ENCODE assay signal across 8 cellular contexts in genomic region chr1:228860911-228861829, GRCh38.
A peak's percentile ranks its signal among the peaks of the same experiment; 100 is the strongest.
DNase-seq lines count a peak whose midpoint lies in the region; ATAC-seq and TF ChIP-seq lines count a peak whose summit lies in the region.

No MANE protein-coding gene starts in this region.

- peak; percentile 44 for TF ChIP-seq RAD21 in HCT116 (IDR thresholded peaks at IDR 0.05; ENCODE audit: low read depth)

- no peak overlapping the region for H4K91ac ChIP-seq in neuronal stem cell (ENCODE audit: low read depth, low read length, poor library complexity)

- RAD21 ChIA-PET in HCT116 (lab: Charles Lee; ENCODE audit: low non-redundant PET in 1 of 2, low total read pairs in 2 of 2, uncharacterized antibody in 2 of 2, unreplicated experiment in 2 of 2): no interaction called here

- H2BK12ac ChIP-seq in neuronal stem cell (ENCODE audit: low read length): no peak overlapping the region

- intact Hi-C loops in HCT116 (cut with micrococcal nuclease) (no loop called here), Right ventricle myocardium superior (cut with DNase I) (no loop called here)

- H3K4me1 ChIP-seq in HCT116 (ENCODE audit: control insufficient read depth in 1 of 2, insufficient read depth in 2 of 2, low read length in 2 of 2) (peaks cover 27 to 39% of the 10 kb centered on the region in 2 experiments), neuronal stem cell (ENCODE audit: control insufficient read depth in 2 of 2, insufficient read depth in 1 of 2, low read depth in 1 of 2, low read length in 2 of 2) (peaks cover 1 to 7% of the 10 kb centered on the region in 2 donors)

- H3K36me3 ChIP-seq in HCT116 (ENCODE audit: control insufficient read depth in 1 of 2, insufficient read depth in 2 of 2, low read length in 2 of 2): no peaks in the 10 kb centered on the region
- no peaks in the 10 kb centered on the region for H3K36me3 ChIP-seq in neuronal stem cell (replicated peaks in 1 of 2; ENCODE audit: control insufficient read depth in 2 of 2, insufficient read depth in 2 of 2, low read length in 2 of 2)
- no peaks in the 10 kb centered on the region for H3K36me3 ChIP-seq in H7 (replicated peaks; ENCODE audit: control insufficient read depth, insufficient read depth, low read length)

- H3K27ac ChIP-seq in HCT116 (ENCODE audit: low read depth, low read length) (peak overlapping the region; percentile 57; the same call in 1 of the 2 replicates), RWPE1 (no peak overlapping the region), neuronal stem cell (replicated peaks; ENCODE audit: low read length) (no peak overlapping the region)

- BruUV-seq in HCT116 (replicated peaks; lab: Mats Ljungman, UMichigan): no TSS peak

- H3K9me2 ChIP-seq in HCT116 (ENCODE audit: insufficient read depth): no peaks in the 10 kb centered on the region

- H4K8ac ChIP-seq in neuronal stem cell (ENCODE audit: low read depth, low read length): no peak overlapping the region

- no peak overlapping the region for H2BK15ac ChIP-seq in neuronal stem cell (ENCODE audit: low read length)

- H3K4ac ChIP-seq in neuronal stem cell (ENCODE audit: low read length): no peak overlapping the region

- DNase-seq in EH (ENCODE audit: low read depth) (peak; percentile 87), HCT116 (ENCODE audit: low read depth, low spot score) (peak; percentile 90), RWPE1 (ENCODE audit: low spot score) (peak; percentile 89), kidney glomerular epithelial cell (lab: John Stamatoyannopoulos, UW) (peak; percentile 94), neuronal stem cell (ENCODE audit: low spot score) (no peak), H7 (no peak), Right ventricle myocardium superior (no peak)

- H3K79me2 ChIP-seq in HCT116 (ENCODE audit: insufficient read depth, low read length): no peaks in the 10 kb centered on the region

- H3K9ac ChIP-seq in HCT116 (ENCODE audit: low read length) (no peak overlapping the region), neuronal stem cell (ENCODE audit: low read depth, low read length, poor library complexity) (no peak overlapping the region)

- H2BK120ac ChIP-seq in neuronal stem cell (ENCODE audit: low read depth, low read length): no peak overlapping the region

- H4K20me1 ChIP-seq in HCT116 (ENCODE audit: insufficient read depth): no peaks in the 10 kb centered on the region

- H3K23ac ChIP-seq in neuronal stem cell (ENCODE audit: low read depth, low read length, poor library complexity): no peak overlapping the region

- no peak overlapping the region for H3K18ac ChIP-seq in neuronal stem cell (ENCODE audit: low read length)

- H2AK5ac ChIP-seq in neuronal stem cell (ENCODE audit: low read depth, low read length): no peak overlapping the region

- H3K14ac ChIP-seq in neuronal stem cell (ENCODE audit: low read length): no peak overlapping the region

- TF ChIP-seq CTCF in HCT116 (IDR thresholded peaks at IDR 0.05 in 2 of 3, conservative IDR thresholded peaks at IDR 0.05 in 1 of 3; ENCODE audit: borderline replicate concordance in 1 of 3, insufficient read depth in 1 of 3, low read depth in 2 of 3, low read length in 2 of 3) (no peak), RWPE1 (conservative IDR thresholded peaks at IDR 0.05; ENCODE audit: low read depth) (no peak)

- H3K4me2 ChIP-seq in HCT116 (ENCODE audit: low read length) (peak overlapping the region; percentile 59), neuronal stem cell (ENCODE audit: insufficient read depth, low read length, poor library complexity, severe bottlenecking) (no peak overlapping the region)

- no peak for TF ChIP-seq POLR2A in HCT116 (IDR thresholded peaks at IDR 0.05; ENCODE audit: borderline replicate concordance, extremely low read depth, insufficient read depth, insufficient read length)

- H2AFZ ChIP-seq in HCT116 (ENCODE audit: low read depth, low read length, poor library complexity, severe bottlenecking) (no peak overlapping the region), neuronal stem cell (ENCODE audit: low read length) (no peak overlapping the region)

- POLR2A ChIA-PET in HCT116 (lab: Charles Lee) (interaction anchor here (1.5 kb wide), 1 partner anchor 19 kb away, joined by 5 read pairs; no protein-coding TSS in a partner anchor), RWPE1 (lab: Yijun Ruan, JAX; ENCODE audit: low non-redundant PET) (no interaction called here)

- ATAC-seq in HCT116 (peak; percentile 90), GM21381 (IDR thresholded peaks at IDR 0.05; ENCODE audit: unreplicated experiment) (no peak), Right ventricle myocardium superior (ENCODE audit: poor library complexity) (no peak)

- no CpG with 5 or more reads among the region's 16 CpGs for WGBS in neuronal stem cell (ENCODE audit: extremely low coverage in 2 of 2, insufficient read length in 2 of 2, insufficient replicate concordance in 1 of 2), 2 donors

- H3K9me3 ChIP-seq in HCT116 (ENCODE audit: control insufficient read depth in 1 of 2, insufficient read depth in 1 of 2, low read depth in 1 of 2, low read length in 2 of 2): no peaks in the 10 kb centered on the region
- H3K9me3 ChIP-seq in neuronal stem cell (replicated peaks in 1 of 2; ENCODE audit: control insufficient read depth in 2 of 2, insufficient read depth in 1 of 2, low read depth in 1 of 2, low read length in 2 of 2): no peaks in the 10 kb centered on the region

- H3K4me3 ChIP-seq in HCT116 (replicated peaks in 1 of 2; ENCODE audit: low read depth in 1 of 2, low read length in 2 of 2): peak overlapping the region in 1 of 2 experiments; percentile 5; a peak in 2 of 4 replicates
- no peak overlapping the region for H3K4me3 ChIP-seq in neuronal stem cell (ENCODE audit: low read length in 2 of 2)
- H3K4me3 ChIP-seq in H7 (ENCODE audit: insufficient read depth, low read depth, low read length): no peak overlapping the region

- H3K79me1 ChIP-seq in neuronal stem cell (ENCODE audit: low read depth, low read length): no peaks in the 10 kb centered on the region

- CTCF ChIA-PET in HCT116 (lab: Charles Lee) (no interaction called here), RWPE1 (lab: Yijun Ruan, JAX) (interaction anchor here (1.0 kb wide), 1 partner anchor 126 kb away, joined by 3 read pairs; no protein-coding TSS in a partner anchor)

- peaks cover 17% of the 10 kb centered on the region; the same call in 1 of the 2 replicates for H3K27me3 ChIP-seq in HCT116 (ENCODE audit: insufficient read depth, low read length)
- peaks cover 0 to 9% (median 0%) of the 10 kb centered on the region in 3 experiments for H3K27me3 ChIP-seq in neuronal stem cell (ENCODE audit: control insufficient read depth in 3 of 3, insufficient read depth in 3 of 3, low read depth in 1 of 3, low read length in 3 of 3)
- H3K27me3 ChIP-seq in H7 (ENCODE audit: control insufficient read depth, insufficient read depth, low read length): no peaks in the 10 kb centered on the region

- H2BK5ac ChIP-seq in neuronal stem cell (ENCODE audit: low read length): no peak overlapping the region

TF ChIP-seq in HCT116, 20 proteins besides CTCF, POLR2A, EP300 and RAD21 (continues in another document):
- TF ChIP-seq ZNF274 (IDR thresholded peaks at IDR 0.05; ENCODE audit: low read depth, low read length): no peak
- peak; percentile 90 for TF ChIP-seq MAX (IDR thresholded peaks at IDR 0.05)
- peak; percentile 53 for TF ChIP-seq TCF7L2 (IDR thresholded peaks at IDR 0.05; ENCODE audit: borderline replicate concordance, extremely low read depth, insufficient read depth, insufficient read length)
- TF ChIP-seq POLR2AphosphoS5 (IDR thresholded peaks at IDR 0.05; ENCODE audit: low read depth, low read length): peak; percentile 35; the same call in 1 of the 2 replicates
- no peak for TF ChIP-seq YY1 (IDR thresholded peaks at IDR 0.05; ENCODE audit: extremely low read depth, insufficient replicate concordance, low read depth, low read length)
- no peak for TF ChIP-seq ZBTB33 (IDR thresholded peaks at IDR 0.05; ENCODE audit: extremely low read depth, insufficient replicate concordance, low read length)
- peak; percentile 92 for TF ChIP-seq SIN3A (IDR thresholded peaks at IDR 0.05; ENCODE audit: low read depth)
- no peak for TF ChIP-seq EGR1 (IDR thresholded peaks at IDR 0.05; ENCODE audit: low read depth)
- no peak for TF ChIP-seq ZFX (IDR thresholded peaks at IDR 0.05)
- peak; percentile 82 for TF ChIP-seq CEBPB (IDR thresholded peaks at IDR 0.05; ENCODE audit: low read depth)
- TF ChIP-seq ATF3 (IDR thresholded peaks at IDR 0.05): no peak; the same call in 1 of the 2 replicates
- peak; percentile 83 for TF ChIP-seq SRF (IDR thresholded peaks at IDR 0.05; ENCODE audit: low read depth)
- no peak for TF ChIP-seq EZH2 (IDR thresholded peaks at IDR 0.05)
- TF ChIP-seq ELF1 (IDR thresholded peaks at IDR 0.05; ENCODE audit: borderline replicate concordance, low read depth): no peak; the same call in 1 of the 2 replicates
- TF ChIP-seq SP1 (IDR thresholded peaks at IDR 0.05; ENCODE audit: low read depth): peak; percentile 89
- TF ChIP-seq JUND (IDR thresholded peaks at IDR 0.05): peak; percentile 96
- no peak for TF ChIP-seq EZH2phosphoT487 (IDR thresholded peaks at IDR 0.05; ENCODE audit: borderline replicate concordance)
- TF ChIP-seq FOSL1 (IDR thresholded peaks at IDR 0.05; ENCODE audit: low read depth): peak; percentile 91

Comparison
In these comparisons a context has a peak if more than half of its experiments do, and no peak if none do; other contexts are left out.
1. DNase-seq: peak in EH (single experiment), HCT116 (single experiment), RWPE1 (single experiment) and kidney glomerular epithelial cell (single experiment); none in neuronal stem cell (single experiment), H7 (single experiment) and Right ventricle myocardium superior (single experiment).